ENCODE assay signal across 25 cellular contexts in the genomic region with DNA sequence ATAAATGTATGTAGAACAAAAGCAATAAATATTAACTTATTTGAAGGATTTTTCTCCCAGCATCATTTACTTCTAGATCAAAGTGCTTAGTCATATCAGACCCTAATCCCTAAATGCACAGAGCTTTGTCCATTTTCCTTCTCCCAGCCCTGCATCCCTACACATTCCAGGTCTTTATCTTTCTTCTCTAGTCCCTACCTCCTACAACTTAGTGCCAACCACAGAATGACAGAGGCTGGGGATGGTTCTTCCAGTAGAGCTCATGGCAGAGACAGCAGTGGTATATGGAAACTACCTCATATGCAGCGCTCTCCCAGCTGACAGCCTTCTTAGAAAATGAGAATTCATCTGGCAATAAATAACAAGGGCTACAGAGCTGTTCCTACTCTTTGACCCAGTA.
"Had no signal": no experiment of that assay in that cellular context is flagged by ENCODE, and none has a peak within 500 bp of the region (broad histone marks: within the 10 kb centered on the region; RNA-seq: fewer than 3 reads in every experiment).

No MANE protein-coding gene starts in this region.

- H3K4me3 ChIP-seq: K562, SK-N-MC had no signal

- H3K27me3 ChIP-seq: brain microvascular endothelial cell had no signal

- H3K9me3 Mint-ChIP-seq: activated B cell treated with CpG ODN at 0.5 μM for 24 hours; activated CD4-positive, alpha-beta T cell treated with anti-CD3 and anti-CD28 coated beads, Interleukin-2, amount 10 ng/mL, durations not matched to agents 24 days and 14 days; activated naive CD4-positive, alpha-beta T cell treated with anti-CD3 and anti-CD28 coated beads, Interleukin-2, amount 50 U/mL, for 72 hours; activated T-cell treated with anti-CD3 and anti-CD28 coated beads, Interleukin-2, amount 50 U/mL, for 24 hours; T-cell had no signal

- H3K36me3 Mint-ChIP-seq: activated CD8-positive, alpha-beta memory T cell treated with anti-CD3 and anti-CD28 coated beads, Interleukin-2, amount 10 ng/mL, durations not matched to agents 7 days and 5 days; activated naive CD4-positive, alpha-beta T cell treated with anti-CD3 and anti-CD28 coated beads, Interleukin-2, amount 50 U/mL, for 72 hours; T-cell had no signal

- H3K27ac ChIP-seq: brain microvascular endothelial cell, SK-N-MC had no signal

- H3K4me3 Mint-ChIP-seq: activated B cell treated with CpG ODN at 0.5 μM for 24 hours; activated CD4-positive, alpha-beta T cell treated with anti-CD3 and anti-CD28 coated beads, Interleukin-2, amount 10 ng/mL, durations not matched to agents 24 days and 14 days; activated CD8-positive, alpha-beta memory T cell treated with anti-CD3 and anti-CD28 coated beads, Interleukin-2, amount 10 ng/mL, durations not matched to agents 7 days and 5 days; activated T-cell treated with anti-CD3 and anti-CD28 coated beads, Interleukin-2, amount 50 U/mL, for 24 hours; T-cell had no signal

- ATAC-seq: activated CD8-positive, alpha-beta memory T cell treated with anti-CD3 and anti-CD28 coated beads, Interleukin-2, amount 10 ng/mL, durations not matched to agents 7 days and 5 days; activated naive CD4-positive, alpha-beta T cell treated with anti-CD3 and anti-CD28 coated beads, Interleukin-2, amount 50 U/mL, for 72 hours; K562; Right ventricle myocardium inferior; T-cell had no signal

- H3K27ac Mint-ChIP-seq: activated B cell treated with CpG ODN at 0.5 μM for 24 hours; activated CD4-positive, alpha-beta T cell treated with anti-CD3 and anti-CD28 coated beads, Interleukin-2, amount 10 ng/mL, durations not matched to agents 24 days and 14 days; activated CD8-positive, alpha-beta memory T cell treated with anti-CD3 and anti-CD28 coated beads, Interleukin-2, amount 10 ng/mL, durations not matched to agents 7 days and 5 days; activated naive CD4-positive, alpha-beta T cell treated with anti-CD3 and anti-CD28 coated beads, Interleukin-2, amount 50 U/mL, for 72 hours; activated T-cell treated with anti-CD3 and anti-CD28 coated beads, Interleukin-2, amount 50 U/mL, for 24 hours; T-cell had no signal

- DNase-seq: activated B cell treated with CpG ODN at 0.5 μM for 24 hours; activated CD4-positive, alpha-beta T cell treated with anti-CD3 and anti-CD28 coated beads for 1 hour; activated CD4-positive, alpha-beta T cell treated with anti-CD3 and anti-CD28 coated beads, Interleukin-2, amount 10 ng/mL, durations not matched to agents 24 days and 14 days; activated CD4-positive, alpha-beta T cell treated with anti-CD3 and anti-CD28 coated beads, Interleukin-2, amount 50 U/mL, for 48 hours; activated CD8-positive, alpha-beta memory T cell treated with anti-CD3 and anti-CD28 coated beads, Interleukin-2, amount 10 ng/mL, durations not matched to agents 7 days and 5 days; activated effector memory CD4-positive, alpha-beta T cell treated with anti-CD3 and anti-CD28 coated beads, Interleukin-2, amount 50 U/mL, for 16 hours; activated naive CD4-positive, alpha-beta T cell treated with Interleukin-2 at 50 U/mL for 16 hours; activated T-cell treated with anti-CD3 and anti-CD28 coated beads, Interleukin-2, amount 50 U/mL, for 24 hours; brain microvascular endothelial cell; Karpas-422; NCI-H1048; NCI-H146; NCI-H187 treated with DMSO at 0.1 percent for 48 hours; NCI-H2081 treated with DMSO at 0.1 percent for 48 hours; NCI-H446 treated with DMSO at 0.1 percent for 48 hours; NCI-H524 treated with DMSO at 0.1 percent for 48 hours; NCI-H82; RPMI8226; T-cell; T-helper 2 cell; T1000 had no signal

- H3K36me3 ChIP-seq: brain microvascular endothelial cell had no signal

- H3K4me1 Mint-ChIP-seq: activated B cell treated with CpG ODN at 0.5 μM for 24 hours; activated CD4-positive, alpha-beta T cell treated with anti-CD3 and anti-CD28 coated beads, Interleukin-2, amount 10 ng/mL, durations not matched to agents 24 days and 14 days; activated CD8-positive, alpha-beta memory T cell treated with anti-CD3 and anti-CD28 coated beads, Interleukin-2, amount 10 ng/mL, durations not matched to agents 7 days and 5 days; T-cell had no signal
